In the genomic region with DNA sequence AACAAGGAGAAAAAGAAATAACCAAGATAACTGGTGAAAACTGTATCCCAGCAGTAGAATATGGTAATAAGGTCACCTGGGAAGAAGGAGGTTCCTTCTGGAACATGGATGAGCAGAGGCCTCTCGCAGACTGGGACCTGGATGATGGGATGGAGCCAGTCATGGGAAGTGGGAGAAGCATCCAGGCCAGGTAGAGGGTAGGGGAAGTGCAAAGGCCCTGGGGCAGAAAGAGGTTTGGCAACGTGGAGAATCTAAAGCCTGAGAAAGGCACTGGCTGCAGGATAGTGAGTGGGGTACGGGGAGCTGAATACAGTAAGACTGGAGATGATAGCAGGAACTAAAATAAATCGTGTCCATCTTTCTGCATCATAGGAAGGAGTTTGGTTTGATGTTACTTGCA, we compare ENCODE assay signal across 29 cellular contexts.
"Had no signal": no experiment of that assay in that cellular context is flagged by ENCODE, and none has a peak within 500 bp of the region (broad histone marks: within the 10 kb centered on the region; RNA-seq: fewer than 3 reads in every experiment).

No MANE protein-coding gene starts in this region.

- H3K4me1 ChIP-seq: parathyroid adenoma had no signal

- DNase-seq: nephron progenitor cell; nucleus accumbens; ovary; psoas muscle; sigmoid colon; small intestine; stimulated activated CD4-positive, alpha-beta T cell treated with anti-CD3 and anti-CD28 coated beads, Interleukin-15, amount 100 ng/mL, for 24 hours; stimulated activated CD4-positive, alpha-beta T cell treated with anti-CD3 and anti-CD28 coated beads, Interleukin-2, amount 100 ng/mL, for 24 hours; stimulated activated CD4-positive, alpha-beta T cell treated with anti-CD3 and anti-CD28 coated beads, Interleukin-2, amount 100 ng/mL, for 48 hours; stimulated activated CD4-positive, alpha-beta T cell treated with anti-CD3 and anti-CD28 coated beads, Interleukin-4, amount 100 ng/mL, for 24 hours; stimulated activated naive B cell treated with anti-CD40 and anti-IgM and Interleukin-4, amounts not matched to agents 10 μg/mL and 1 μg/mL and 100 μg/mL, for 72 hours; stimulated activated naive CD4-positive, alpha-beta T cell treated with Interleukin-2 at 50 U/mL for 16 hours; stomach; thyroid gland; trophoblast cell; upper lobe of left lung had no signal

- H3K9me3 Mint-ChIP-seq: natural killer cell treated with Interleukin-12 subunit alpha and Interleukin-12 subunit beta and Interleukin-15 and Interleukin-18, amount 100 ng/mL, for 72 hours; nephron progenitor cell; neural crest cell; stimulated activated effector memory CD8-positive, alpha-beta T cell treated with anti-CD3 and anti-CD28 coated beads, Interleukin-12 subunit alpha, Interleukin-12 subunit beta, amount 100 ng/mL, for 72 hours; stimulated activated naive B cell treated with anti-CD40 and anti-IgM and Interleukin-4, amounts not matched to agents 10 μg/mL and 1 μg/mL and 100 μg/mL, for 72 hours; stimulated activated naive CD8-positive, alpha-beta T cell treated with anti-CD3 and anti-CD28 coated beads, Interleukin-15, Interleukin-2, amounts not matched to agents 100 ng/mL and 50 ng/mL, for 24 hours had no signal

- ATAC-seq: natural killer cell treated with Interleukin-12 subunit alpha and Interleukin-12 subunit beta and Interleukin-15 and Interleukin-18, amount 100 ng/mL, for 72 hours; psoas muscle; right cardiac atrium; right lobe of liver; stimulated activated effector memory CD8-positive, alpha-beta T cell treated with anti-CD3 and anti-CD28 coated beads, Interleukin-12 subunit alpha, Interleukin-12 subunit beta, amount 100 ng/mL, for 72 hours; stimulated activated naive B cell treated with anti-CD40 and anti-IgM and Interleukin-4, amounts not matched to agents 10 μg/mL and 1 μg/mL and 100 μg/mL, for 72 hours had no signal

- H3K27ac ChIP-seq: neutrophil, ovary, parathyroid adenoma, psoas muscle, right lobe of liver, sigmoid colon, stomach, thoracic aorta, thyroid gland, tibial nerve, upper lobe of left lung, vagina had no signal

- H3K36me3 ChIP-seq: neutrophil, ovary, right lobe of liver, sigmoid colon, stomach, thoracic aorta, thyroid gland, tibial nerve, upper lobe of left lung, vagina had no signal

- H3K9me3 ChIP-seq: neutrophil, ovary, psoas muscle, right lobe of liver, sigmoid colon, stomach, thoracic aorta, thyroid gland, tibial nerve, upper lobe of left lung, vagina had no signal

- H3K9ac ChIP-seq: parathyroid adenoma had no signal

- H3K27ac Mint-ChIP-seq: natural killer cell treated with Interleukin-12 subunit alpha and Interleukin-12 subunit beta and Interleukin-15 and Interleukin-18, amount 100 ng/mL, for 72 hours; nephron progenitor cell; progenitor cell of endocrine pancreas; stimulated activated naive B cell treated with anti-CD40 and anti-IgM and Interleukin-4, amounts not matched to agents 10 μg/mL and 1 μg/mL and 100 μg/mL, for 72 hours; stimulated activated naive CD8-positive, alpha-beta T cell treated with anti-CD3 and anti-CD28 coated beads, Interleukin-15, Interleukin-2, amounts not matched to agents 100 ng/mL and 50 ng/mL, for 24 hours had no signal

- H2AFZ ChIP-seq: parathyroid adenoma had no signal

- H3K4me3 Mint-ChIP-seq: natural killer cell treated with Interleukin-12 subunit alpha and Interleukin-12 subunit beta and Interleukin-15 and Interleukin-18, amount 100 ng/mL, for 72 hours; nephron progenitor cell; stimulated activated effector memory CD8-positive, alpha-beta T cell treated with anti-CD3 and anti-CD28 coated beads, Interleukin-12 subunit alpha, Interleukin-12 subunit beta, amount 100 ng/mL, for 72 hours; stimulated activated naive B cell treated with anti-CD40 and anti-IgM and Interleukin-4, amounts not matched to agents 10 μg/mL and 1 μg/mL and 100 μg/mL, for 72 hours; stimulated activated naive CD8-positive, alpha-beta T cell treated with anti-CD3 and anti-CD28 coated beads, Interleukin-15, Interleukin-2, amounts not matched to agents 100 ng/mL and 50 ng/mL, for 24 hours had no signal

- H3K36me3 Mint-ChIP-seq: natural killer cell treated with Interleukin-12 subunit alpha and Interleukin-12 subunit beta and Interleukin-15 and Interleukin-18, amount 100 ng/mL, for 72 hours; stimulated activated effector memory CD8-positive, alpha-beta T cell treated with anti-CD3 and anti-CD28 coated beads, Interleukin-12 subunit alpha, Interleukin-12 subunit beta, amount 100 ng/mL, for 72 hours; stimulated activated naive B cell treated with anti-CD40 and anti-IgM and Interleukin-4, amounts not matched to agents 10 μg/mL and 1 μg/mL and 100 μg/mL, for 72 hours had no signal

- H3K27me3 Mint-ChIP-seq: stimulated activated naive CD8-positive, alpha-beta T cell treated with anti-CD3 and anti-CD28 coated beads, Interleukin-15, Interleukin-2, amounts not matched to agents 100 ng/mL and 50 ng/mL, for 24 hours had no signal

- FAIRE-seq: small intestine, urothelium cell line had no signal

- H3K27me3 ChIP-seq: ovary, right lobe of liver, thyroid gland, tibial nerve, upper lobe of left lung, vagina had no signal

- H3K4me3 ChIP-seq: ovary, psoas muscle, right lobe of liver, sigmoid colon, stomach, thoracic aorta, thyroid gland, tibial nerve, upper lobe of left lung, vagina had no signal

- H3K79me2 ChIP-seq: parathyroid adenoma had no signal
